ENCODE assay signal across 8 cellular contexts in genomic region chr17:74744714-74745547, GRCh38. TPM values are rescaled to one million over a fixed set of nuclear protein-coding genes. Genes with fewer than 3 reads are reported as not detected.
DNase-seq lines count a peak whose midpoint lies in the region; ATAC-seq and TF ChIP-seq lines count a peak whose summit lies in the region.

No MANE protein-coding gene starts in this region.

- TF ChIP-seq CTCF in kidney epithelial cell (IDR thresholded peaks at IDR 0.05; ENCODE audit: insufficient read depth, low read length, poor library complexity, severe bottlenecking), result peak; percentile 99

- ATAC-seq in GM19351 (IDR thresholded peaks at IDR 0.05; ENCODE audit: unreplicated experiment), result no peak

- no peaks in the 10 kb centered on the region for H3K36me3 ChIP-seq in kidney epithelial cell (ENCODE audit: control insufficient read depth, insufficient read depth, low read length)

- peak; percentile 32 to 72 (median 60) for DNase-seq in NCI-H1417 (lab: John Stamatoyannopoulos, UW)
- no peak for DNase-seq in NCI-H1417 treated with DMSO at 0.1 percent for 48 hours (lab: John Stamatoyannopoulos, UW)
- DNase-seq in NCI-H1694 treated with DMSO at 0.1 percent for 48 hours (lab: John Stamatoyannopoulos, UW), result peak; percentile 40
- DNase-seq in activated CD4-positive, CD25-positive, alpha-beta regulatory T cell (lab: John Stamatoyannopoulos, UW), result peak; percentile 60 to 89 (median 74)
- peak in 56 of 61 donors; percentile 33 to 87 (median 66) for DNase-seq in caudate nucleus (lab: John Stamatoyannopoulos, UW)
- DNase-seq in kidney epithelial cell (ENCODE audit: low read depth), result no peak
- DNase-seq in stimulated activated CD4-positive, alpha-beta T cell treated with anti-CD3 and anti-CD28 coated beads, Interleukin-15, amount 100 ng/mL, for 48 hours (ENCODE audit: low read depth in 2 of 2), result peak; percentile 65 to 77

- no peak overlapping the region for H3K4me3 ChIP-seq in kidney epithelial cell (ENCODE audit: low read depth, low read length)

- H3K27me3 ChIP-seq in kidney epithelial cell (ENCODE audit: control insufficient read depth, insufficient read depth, low read length), result peaks cover 5% of the 10 kb centered on the region

- no peak overlapping the region for H3K27ac ChIP-seq in caudate nucleus (ENCODE audit: low read depth, low read length)

RNA-seq across cellular contexts. Expression of gene NHERF1, which starts 3.5 kb away (rescaled TPM):
- total RNA-seq in kidney epithelial cell, result 33.6 and 40.6 TPM in 2 replicates

RNA-seq across cellular contexts. Expression of gene RAB37, which starts 7.9 kb away (rescaled TPM):
- total RNA-seq in kidney epithelial cell, result 0.82 TPM in 1 of 2 replicates, not detected in the other

RNA-seq across cellular contexts. Expression of gene NAT9, which starts 31.2 kb away (rescaled TPM):
- 30.7 and 31.6 TPM in 2 replicates for total RNA-seq in kidney epithelial cell

RNA-seq across cellular contexts. Expression of gene CD300LF, which starts 32.2 kb away (rescaled TPM):
- total RNA-seq in kidney epithelial cell, result not detected in 2 replicates

Comparison
In these comparisons a context has a peak if more than half of its experiments do, and no peak if none do; other contexts are left out.
1. DNase-seq: peak in NCI-H1417 (3 of 3), NCI-H1694 treated with DMSO at 0.1 percent for 48 hours (single experiment), activated CD4-positive, CD25-positive, alpha-beta regulatory T cell (4 of 4), caudate nucleus (56 of 61) and stimulated activated CD4-positive, alpha-beta T cell treated with anti-CD3 and anti-CD28 coated beads, Interleukin-15, amount 100 ng/mL, for 48 hours (2 of 2); none in NCI-H1417 treated with DMSO at 0.1 percent for 48 hours (single experiment) and kidney epithelial cell (single experiment).